ENCODE assay signal across 8 cellular contexts in the genomic region with DNA sequence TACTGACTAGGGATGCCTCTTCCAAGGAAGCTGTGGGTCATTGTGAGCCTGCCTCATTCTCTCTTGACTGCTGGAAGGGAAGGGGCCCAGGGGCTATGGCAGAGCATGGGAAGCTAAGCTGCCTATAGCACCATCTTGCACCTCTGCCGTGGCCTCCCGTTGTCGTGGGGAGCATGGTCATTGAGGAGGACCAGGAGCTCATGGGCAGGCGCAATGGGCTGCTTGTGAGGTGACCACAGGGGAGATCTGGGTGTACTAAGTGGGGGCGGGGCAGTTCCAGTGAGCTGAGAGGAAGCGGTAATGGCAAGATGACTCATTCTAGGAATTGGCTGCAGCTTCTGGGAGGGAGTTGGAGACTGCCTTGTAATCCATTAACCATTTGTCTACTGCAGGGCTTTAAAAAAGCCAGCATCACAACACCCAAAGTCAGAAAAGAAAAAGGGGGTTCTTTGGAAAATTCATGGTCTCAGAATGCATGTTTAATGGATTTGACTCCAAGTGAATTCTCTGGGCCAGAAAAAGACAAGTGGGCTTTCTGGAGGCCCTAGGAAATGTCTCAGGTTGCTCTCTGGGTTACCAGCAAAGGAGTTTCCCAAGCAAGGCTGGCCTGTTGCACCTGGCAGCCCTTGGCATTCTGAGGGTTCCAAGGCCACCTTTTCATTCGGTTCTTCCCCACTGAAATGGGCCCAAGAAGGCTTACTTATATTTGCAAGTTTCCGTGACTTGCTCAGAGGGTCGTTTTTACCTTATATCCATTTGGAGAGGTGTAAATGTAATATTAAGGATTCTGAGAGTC. TPM values are rescaled to one million over a fixed set of nuclear protein-coding genes. Genes with fewer than 3 reads are reported as not detected.
A peak's percentile ranks its signal among the peaks of the same experiment; 100 is the strongest.
DNase-seq lines count a peak whose midpoint lies in the region; ATAC-seq and TF ChIP-seq lines count a peak whose summit lies in the region.

No MANE protein-coding gene starts in this region.

- H3K4me3 ChIP-seq in GM08714 (ENCODE audit: low read length) (peak overlapping the region; percentile 73), hepatocyte (no peak overlapping the region), skeletal muscle cell (ENCODE audit: low read depth, low read length) (peak overlapping the region; percentile 93)

- H3K4me1 ChIP-seq in hepatocyte (ENCODE audit: insufficient read depth): peaks cover 39% of the 10 kb centered on the region

- no peak overlapping the region for H2AFZ ChIP-seq in hepatocyte

- no peaks in the 10 kb centered on the region for H3K36me3 ChIP-seq in hepatocyte (replicated peaks; ENCODE audit: insufficient read depth, low read depth)

- H3K79me2 ChIP-seq in hepatocyte: peaks cover 12% of the 10 kb centered on the region

- H3K4me2 ChIP-seq in hepatocyte: peak overlapping the region; percentile 86

- no peak for TF ChIP-seq CTCF in hepatocyte (IDR thresholded peaks at IDR 0.05; ENCODE audit: poor library complexity)

- ATAC-seq in HG03097 (IDR thresholded peaks at IDR 0.05; ENCODE audit: low FRiP score, unreplicated experiment): peak; percentile 10
- no peak for ATAC-seq in GM21825 (IDR thresholded peaks at IDR 0.05; ENCODE audit: unreplicated experiment)

- DNase-seq in T follicular helper cell (ENCODE audit: low read depth): peak; percentile 24
- peak; percentile 95 for DNase-seq in astrocyte of the hippocampus (ENCODE audit: low read depth, low spot score)
- DNase-seq in hepatocyte (ENCODE audit: low spot score): peak; percentile 92
- DNase-seq in skeletal muscle cell (ENCODE audit: low read depth): peak; percentile 87
- DNase-seq in NCI-H146 (lab: John Stamatoyannopoulos, UW): no peak

- no peaks in the 10 kb centered on the region for H3K9me3 ChIP-seq in hepatocyte (ENCODE audit: low read depth)

- WGBS in hepatocyte (ENCODE audit: low lambda C conversion rate, missing lambda C conversion rate): 28% methylated on average over 9 of the region's 9 CpGs

- H4K20me1 ChIP-seq in hepatocyte (ENCODE audit: insufficient read depth, poor library complexity, severe bottlenecking): peaks cover 3% of the 10 kb centered on the region

- no peaks in the 10 kb centered on the region for H3K9me2 ChIP-seq in hepatocyte (replicated peaks; ENCODE audit: insufficient read depth)

- peak overlapping the region; percentile 53 for H3K27ac ChIP-seq in hepatocyte

- peaks cover 16% of the 10 kb centered on the region for H3K27me3 ChIP-seq in hepatocyte

RNA-seq across cellular contexts. Expression of gene DUSP5, which starts 3.6 kb away (rescaled TPM):
- total RNA-seq in hepatocyte: 47.5 and 49.6 TPM in 2 replicates
- 54.2 and 60.7 TPM in 2 replicates for polyA plus RNA-seq in hepatocyte
